ENCODE assay signal across 1 cellular context in genomic region chr15:52179278-52180195, GRCh38.
A peak's percentile ranks its signal among the peaks of the same experiment; 100 is the strongest.
TF ChIP-seq lines count a peak whose summit lies in the region.

No MANE protein-coding gene starts in this region.

TF ChIP-seq in K562, 482 proteins besides CTCF, POLR2A, EP300 and RAD21 (continued from another document and continues in another):
- peak; percentile 44; the same call in 1 of the 2 replicates for TF ChIP-seq TFAP4 (CRISPR knock-in tag; IDR thresholded peaks at IDR 0.05; ENCODE audit: borderline replicate concordance)
- no peak for TF ChIP-seq NCOA2 (IDR thresholded peaks at IDR 0.05; ENCODE audit: partially characterized antibody in 2 of 2)
- peak; percentile 38; the same call in 1 of the 2 replicates for TF ChIP-seq NFIC (IDR thresholded peaks at IDR 0.05)
- TF ChIP-seq EP400 (IDR thresholded peaks at IDR 0.05), result no peak
- TF ChIP-seq, protein P1, sequence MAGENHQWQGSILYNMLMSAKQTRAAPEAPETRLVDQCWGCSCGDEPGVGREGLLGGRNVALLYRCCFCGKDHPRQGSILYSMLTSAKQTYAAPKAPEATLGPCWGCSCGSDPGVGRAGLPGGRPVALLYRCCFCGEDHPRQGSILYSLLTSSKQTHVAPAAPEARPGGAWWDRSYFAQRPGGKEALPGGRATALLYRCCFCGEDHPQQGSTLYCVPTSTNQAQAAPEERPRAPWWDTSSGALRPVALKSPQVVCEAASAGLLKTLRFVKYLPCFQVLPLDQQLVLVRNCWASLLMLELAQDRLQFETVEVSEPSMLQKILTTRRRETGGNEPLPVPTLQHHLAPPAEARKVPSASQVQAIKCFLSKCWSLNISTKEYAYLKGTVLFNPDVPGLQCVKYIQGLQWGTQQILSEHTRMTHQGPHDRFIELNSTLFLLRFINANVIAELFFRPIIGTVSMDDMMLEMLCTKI (IDR thresholded peaks at IDR 0.05; ENCODE audit: partially characterized antibody), result no peak
- TF ChIP-seq RBFOX2 (IDR thresholded peaks at IDR 0.05; ENCODE audit: low read depth, low read length), result 0 out of 2 replicates have a peak, but pooled peaks have one; percentile 7
- peak; percentile 30; the same call in 1 of the 2 replicates for TF ChIP-seq ZFX (CRISPR knock-in tag; IDR thresholded peaks at IDR 0.05)
- TF ChIP-seq, protein P2, sequence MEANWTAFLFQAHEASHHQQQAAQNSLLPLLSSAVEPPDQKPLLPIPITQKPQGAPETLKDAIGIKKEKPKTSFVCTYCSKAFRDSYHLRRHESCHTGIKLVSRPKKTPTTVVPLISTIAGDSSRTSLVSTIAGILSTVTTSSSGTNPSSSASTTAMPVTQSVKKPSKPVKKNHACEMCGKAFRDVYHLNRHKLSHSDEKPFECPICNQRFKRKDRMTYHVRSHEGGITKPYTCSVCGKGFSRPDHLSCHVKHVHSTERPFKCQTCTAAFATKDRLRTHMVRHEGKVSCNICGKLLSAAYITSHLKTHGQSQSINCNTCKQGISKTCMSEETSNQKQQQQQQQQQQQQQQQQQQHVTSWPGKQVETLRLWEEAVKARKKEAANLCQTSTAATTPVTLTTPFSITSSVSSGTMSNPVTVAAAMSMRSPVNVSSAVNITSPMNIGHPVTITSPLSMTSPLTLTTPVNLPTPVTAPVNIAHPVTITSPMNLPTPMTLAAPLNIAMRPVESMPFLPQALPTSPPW (CRISPR knock-in tag; IDR thresholded peaks at IDR 0.05), result peak; percentile 68
- no peak for TF ChIP-seq HINFP (tag; conservative IDR thresholded peaks at IDR 0.05; ENCODE audit: low read depth)
- no peak for TF ChIP-seq BCLAF1 (IDR thresholded peaks at IDR 0.05; ENCODE audit: borderline replicate concordance in 1 of 2, control insufficient read depth in 1 of 2, low read depth in 2 of 2, low read length in 1 of 2)
- TF ChIP-seq CREB1 (IDR thresholded peaks at IDR 0.05), result peak; percentile 47; the same call in 1 of the 2 replicates
- TF ChIP-seq CREB1 (CRISPR knock-in tag; IDR thresholded peaks at IDR 0.05), result peak; percentile 51; the same call in 1 of the 2 replicates
- TF ChIP-seq ASH1L (IDR thresholded peaks at IDR 0.05; ENCODE audit: borderline replicate concordance, low read depth, partially characterized antibody), result no peak
- peak; percentile 37; the same call in 1 of the 2 replicates for TF ChIP-seq ZBTB7A (IDR thresholded peaks at IDR 0.05; ENCODE audit: borderline replicate concordance, control insufficient read depth, low read depth, low read length)
- TF ChIP-seq, protein P3, sequence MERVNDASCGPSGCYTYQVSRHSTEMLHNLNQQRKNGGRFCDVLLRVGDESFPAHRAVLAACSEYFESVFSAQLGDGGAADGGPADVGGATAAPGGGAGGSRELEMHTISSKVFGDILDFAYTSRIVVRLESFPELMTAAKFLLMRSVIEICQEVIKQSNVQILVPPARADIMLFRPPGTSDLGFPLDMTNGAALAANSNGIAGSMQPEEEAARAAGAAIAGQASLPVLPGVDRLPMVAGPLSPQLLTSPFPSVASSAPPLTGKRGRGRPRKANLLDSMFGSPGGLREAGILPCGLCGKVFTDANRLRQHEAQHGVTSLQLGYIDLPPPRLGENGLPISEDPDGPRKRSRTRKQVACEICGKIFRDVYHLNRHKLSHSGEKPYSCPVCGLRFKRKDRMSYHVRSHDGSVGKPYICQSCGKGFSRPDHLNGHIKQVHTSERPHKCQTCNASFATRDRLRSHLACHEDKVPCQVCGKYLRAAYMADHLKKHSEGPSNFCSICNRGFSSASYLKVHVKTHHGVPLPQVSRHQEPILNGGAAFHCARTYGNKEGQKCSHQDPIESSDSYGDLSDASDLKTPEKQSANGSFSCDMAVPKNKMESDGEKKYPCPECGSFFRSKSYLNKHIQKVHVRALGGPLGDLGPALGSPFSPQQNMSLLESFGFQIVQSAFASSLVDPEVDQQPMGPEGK (CRISPR knock-in tag; IDR thresholded peaks at IDR 0.05; ENCODE audit: borderline replicate concordance), result no peak
- TF ChIP-seq ZKSCAN8 (CRISPR knock-in tag; IDR thresholded peaks at IDR 0.05), result no peak
- TF ChIP-seq EWSR1 (IDR thresholded peaks at IDR 0.05; ENCODE audit: borderline replicate concordance, low read depth, partially characterized antibody), result no peak
- TF ChIP-seq ZNF121 (CRISPR knock-in tag; conservative IDR thresholded peaks at IDR 0.05), result no peak
- no peak for TF ChIP-seq ZFP91 (CRISPR knock-in tag; IDR thresholded peaks at IDR 0.05)
- TF ChIP-seq, protein P4, sequence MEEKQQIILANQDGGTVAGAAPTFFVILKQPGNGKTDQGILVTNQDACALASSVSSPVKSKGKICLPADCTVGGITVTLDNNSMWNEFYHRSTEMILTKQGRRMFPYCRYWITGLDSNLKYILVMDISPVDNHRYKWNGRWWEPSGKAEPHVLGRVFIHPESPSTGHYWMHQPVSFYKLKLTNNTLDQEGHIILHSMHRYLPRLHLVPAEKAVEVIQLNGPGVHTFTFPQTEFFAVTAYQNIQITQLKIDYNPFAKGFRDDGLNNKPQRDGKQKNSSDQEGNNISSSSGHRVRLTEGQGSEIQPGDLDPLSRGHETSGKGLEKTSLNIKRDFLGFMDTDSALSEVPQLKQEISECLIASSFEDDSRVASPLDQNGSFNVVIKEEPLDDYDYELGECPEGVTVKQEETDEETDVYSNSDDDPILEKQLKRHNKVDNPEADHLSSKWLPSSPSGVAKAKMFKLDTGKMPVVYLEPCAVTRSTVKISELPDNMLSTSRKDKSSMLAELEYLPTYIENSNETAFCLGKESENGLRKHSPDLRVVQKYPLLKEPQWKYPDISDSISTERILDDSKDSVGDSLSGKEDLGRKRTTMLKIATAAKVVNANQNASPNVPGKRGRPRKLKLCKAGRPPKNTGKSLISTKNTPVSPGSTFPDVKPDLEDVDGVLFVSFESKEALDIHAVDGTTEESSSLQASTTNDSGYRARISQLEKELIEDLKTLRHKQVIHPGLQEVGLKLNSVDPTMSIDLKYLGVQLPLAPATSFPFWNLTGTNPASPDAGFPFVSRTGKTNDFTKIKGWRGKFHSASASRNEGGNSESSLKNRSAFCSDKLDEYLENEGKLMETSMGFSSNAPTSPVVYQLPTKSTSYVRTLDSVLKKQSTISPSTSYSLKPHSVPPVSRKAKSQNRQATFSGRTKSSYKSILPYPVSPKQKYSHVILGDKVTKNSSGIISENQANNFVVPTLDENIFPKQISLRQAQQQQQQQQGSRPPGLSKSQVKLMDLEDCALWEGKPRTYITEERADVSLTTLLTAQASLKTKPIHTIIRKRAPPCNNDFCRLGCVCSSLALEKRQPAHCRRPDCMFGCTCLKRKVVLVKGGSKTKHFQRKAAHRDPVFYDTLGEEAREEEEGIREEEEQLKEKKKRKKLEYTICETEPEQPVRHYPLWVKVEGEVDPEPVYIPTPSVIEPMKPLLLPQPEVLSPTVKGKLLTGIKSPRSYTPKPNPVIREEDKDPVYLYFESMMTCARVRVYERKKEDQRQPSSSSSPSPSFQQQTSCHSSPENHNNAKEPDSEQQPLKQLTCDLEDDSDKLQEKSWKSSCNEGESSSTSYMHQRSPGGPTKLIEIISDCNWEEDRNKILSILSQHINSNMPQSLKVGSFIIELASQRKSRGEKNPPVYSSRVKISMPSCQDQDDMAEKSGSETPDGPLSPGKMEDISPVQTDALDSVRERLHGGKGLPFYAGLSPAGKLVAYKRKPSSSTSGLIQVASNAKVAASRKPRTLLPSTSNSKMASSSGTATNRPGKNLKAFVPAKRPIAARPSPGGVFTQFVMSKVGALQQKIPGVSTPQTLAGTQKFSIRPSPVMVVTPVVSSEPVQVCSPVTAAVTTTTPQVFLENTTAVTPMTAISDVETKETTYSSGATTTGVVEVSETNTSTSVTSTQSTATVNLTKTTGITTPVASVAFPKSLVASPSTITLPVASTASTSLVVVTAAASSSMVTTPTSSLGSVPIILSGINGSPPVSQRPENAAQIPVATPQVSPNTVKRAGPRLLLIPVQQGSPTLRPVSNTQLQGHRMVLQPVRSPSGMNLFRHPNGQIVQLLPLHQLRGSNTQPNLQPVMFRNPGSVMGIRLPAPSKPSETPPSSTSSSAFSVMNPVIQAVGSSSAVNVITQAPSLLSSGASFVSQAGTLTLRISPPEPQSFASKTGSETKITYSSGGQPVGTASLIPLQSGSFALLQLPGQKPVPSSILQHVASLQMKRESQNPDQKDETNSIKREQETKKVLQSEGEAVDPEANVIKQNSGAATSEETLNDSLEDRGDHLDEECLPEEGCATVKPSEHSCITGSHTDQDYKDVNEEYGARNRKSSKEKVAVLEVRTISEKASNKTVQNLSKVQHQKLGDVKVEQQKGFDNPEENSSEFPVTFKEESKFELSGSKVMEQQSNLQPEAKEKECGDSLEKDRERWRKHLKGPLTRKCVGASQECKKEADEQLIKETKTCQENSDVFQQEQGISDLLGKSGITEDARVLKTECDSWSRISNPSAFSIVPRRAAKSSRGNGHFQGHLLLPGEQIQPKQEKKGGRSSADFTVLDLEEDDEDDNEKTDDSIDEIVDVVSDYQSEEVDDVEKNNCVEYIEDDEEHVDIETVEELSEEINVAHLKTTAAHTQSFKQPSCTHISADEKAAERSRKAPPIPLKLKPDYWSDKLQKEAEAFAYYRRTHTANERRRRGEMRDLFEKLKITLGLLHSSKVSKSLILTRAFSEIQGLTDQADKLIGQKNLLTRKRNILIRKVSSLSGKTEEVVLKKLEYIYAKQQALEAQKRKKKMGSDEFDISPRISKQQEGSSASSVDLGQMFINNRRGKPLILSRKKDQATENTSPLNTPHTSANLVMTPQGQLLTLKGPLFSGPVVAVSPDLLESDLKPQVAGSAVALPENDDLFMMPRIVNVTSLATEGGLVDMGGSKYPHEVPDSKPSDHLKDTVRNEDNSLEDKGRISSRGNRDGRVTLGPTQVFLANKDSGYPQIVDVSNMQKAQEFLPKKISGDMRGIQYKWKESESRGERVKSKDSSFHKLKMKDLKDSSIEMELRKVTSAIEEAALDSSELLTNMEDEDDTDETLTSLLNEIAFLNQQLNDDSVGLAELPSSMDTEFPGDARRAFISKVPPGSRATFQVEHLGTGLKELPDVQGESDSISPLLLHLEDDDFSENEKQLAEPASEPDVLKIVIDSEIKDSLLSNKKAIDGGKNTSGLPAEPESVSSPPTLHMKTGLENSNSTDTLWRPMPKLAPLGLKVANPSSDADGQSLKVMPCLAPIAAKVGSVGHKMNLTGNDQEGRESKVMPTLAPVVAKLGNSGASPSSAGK (IDR thresholded peaks at IDR 0.05), result peak; percentile 45; the same call in 1 of the 2 replicates
- TF ChIP-seq, protein P5, sequence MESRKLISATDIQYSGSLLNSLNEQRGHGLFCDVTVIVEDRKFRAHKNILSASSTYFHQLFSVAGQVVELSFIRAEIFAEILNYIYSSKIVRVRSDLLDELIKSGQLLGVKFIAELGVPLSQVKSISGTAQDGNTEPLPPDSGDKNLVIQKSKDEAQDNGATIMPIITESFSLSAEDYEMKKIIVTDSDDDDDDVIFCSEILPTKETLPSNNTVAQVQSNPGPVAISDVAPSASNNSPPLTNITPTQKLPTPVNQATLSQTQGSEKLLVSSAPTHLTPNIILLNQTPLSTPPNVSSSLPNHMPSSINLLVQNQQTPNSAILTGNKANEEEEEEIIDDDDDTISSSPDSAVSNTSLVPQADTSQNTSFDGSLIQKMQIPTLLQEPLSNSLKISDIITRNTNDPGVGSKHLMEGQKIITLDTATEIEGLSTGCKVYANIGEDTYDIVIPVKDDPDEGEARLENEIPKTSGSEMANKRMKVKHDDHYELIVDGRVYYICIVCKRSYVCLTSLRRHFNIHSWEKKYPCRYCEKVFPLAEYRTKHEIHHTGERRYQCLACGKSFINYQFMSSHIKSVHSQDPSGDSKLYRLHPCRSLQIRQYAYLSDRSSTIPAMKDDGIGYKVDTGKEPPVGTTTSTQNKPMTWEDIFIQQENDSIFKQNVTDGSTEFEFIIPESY (CRISPR knock-in tag; IDR thresholded peaks at IDR 0.05), result no peak
- TF ChIP-seq ZNF347 (CRISPR knock-in tag; IDR thresholded peaks at IDR 0.05; ENCODE audit: low read depth), result no peak
- no peak for TF ChIP-seq XRCC5 (IDR thresholded peaks at IDR 0.05; ENCODE audit: low read depth, low read length)
- TF ChIP-seq CREM (IDR thresholded peaks at IDR 0.05; ENCODE audit: low read depth), result peak; percentile 61; the same call in 1 of the 2 replicates
- peak; percentile 70; the same call in 1 of the 2 replicates for TF ChIP-seq RB1 (IDR thresholded peaks at IDR 0.05; ENCODE audit: low read depth)
- TF ChIP-seq SMC3 (conservative IDR thresholded peaks at IDR 0.05; ENCODE audit: insufficient read depth, low read depth, low read length), result no peak
